Comparison of ENCODE assay signal across 17 cellular contexts in the genomic region with DNA sequence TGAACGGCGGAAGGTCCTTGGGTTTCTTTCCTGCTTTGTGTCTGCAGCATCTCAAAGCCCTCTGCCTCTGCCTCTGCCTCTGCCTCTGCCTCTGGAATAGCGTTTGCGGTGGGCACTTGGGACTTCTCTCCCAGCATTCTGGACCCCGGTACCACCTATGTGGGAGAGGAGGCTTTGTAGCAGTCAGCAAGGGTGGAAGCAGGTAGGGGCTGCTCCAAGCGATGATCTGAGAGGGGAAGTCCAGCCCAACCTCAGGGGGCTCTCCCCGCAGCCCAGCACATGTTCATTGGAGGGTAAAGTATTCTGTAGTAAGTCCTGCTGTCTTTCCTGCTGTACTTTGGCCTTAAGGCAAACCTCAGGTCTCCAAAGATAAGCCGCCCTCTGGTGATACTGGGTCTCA.
"Had no signal": no experiment of that assay in that cellular context is flagged by ENCODE, and none has a peak within 500 bp of the region (broad histone marks: within the 10 kb centered on the region; RNA-seq: fewer than 3 reads in every experiment).

No MANE protein-coding gene starts in this region.

- H3K36me3 ChIP-seq: esophagus muscularis mucosa, gastrocnemius medialis, heart right ventricle, prostate gland, right lobe of liver had no signal

- H3K27ac ChIP-seq: epithelial cell of prostate, esophagus muscularis mucosa, gastrocnemius medialis, heart right ventricle, parathyroid adenoma, prostate gland, right lobe of liver had no signal

- H2AFZ ChIP-seq: parathyroid adenoma had no signal

- FAIRE-seq: islet of Langerhans had no signal

- H3K79me2 ChIP-seq: parathyroid adenoma had no signal

- H3K4me3 ChIP-seq: esophagus muscularis mucosa, gastrocnemius medialis, heart right ventricle, prostate gland, right lobe of liver had no signal

- ATAC-seq: effector memory CD8-positive, alpha-beta T cell; gastrocnemius medialis; heart right ventricle had no signal

- H3K9ac ChIP-seq: parathyroid adenoma had no signal

- H3K4me1 ChIP-seq: gastrocnemius medialis, parathyroid adenoma, prostate gland, right lobe of liver had no signal

- DNase-seq: effector memory CD8-positive, alpha-beta T cell; gastrocnemius medialis; heart right ventricle; hypothalamus; kidney glomerular epithelial cell; mesendoderm; naive B cell; nephron progenitor cell; right lobe of liver; stimulated activated CD4-positive, alpha-beta T cell treated with anti-CD3 and anti-CD28 coated beads, Interleukin-2, amount 100 ng/mL, for 24 hours; stimulated activated naive CD4-positive, alpha-beta T cell treated with Interleukin-2 at 50 U/mL for 16 hours; trophoblast cell had no signal

- H3K27me3 ChIP-seq: gastrocnemius medialis, right lobe of liver had no signal

- H3K9me3 ChIP-seq: esophagus muscularis mucosa, gastrocnemius medialis, heart right ventricle, prostate gland, right lobe of liver had no signal
